Comparison of ENCODE assay signal across 24 cellular contexts in genomic region chr12:31214626-31215520, GRCh38.
"Had no signal": no experiment of that assay in that cellular context is flagged by ENCODE, and none has a peak within 500 bp of the region (broad histone marks: within the 10 kb centered on the region; RNA-seq: fewer than 3 reads in every experiment).

No MANE protein-coding gene starts in this region.

- H3K36me3 ChIP-seq: gastrocnemius medialis, heart left ventricle, left lung, neural progenitor cell, ovary, sigmoid colon, stomach, thyroid gland, vagina had no signal

- H3K4me2 ChIP-seq: hepatocyte, neural progenitor cell had no signal

- H3K9ac ChIP-seq: neural progenitor cell had no signal

- DNase-seq: effector CD4-positive, alpha-beta T cell; foreskin fibroblast; gastrocnemius medialis; left cardiac atrium; mesendoderm; midbrain; naive thymus-derived CD4-positive, alpha-beta T cell; ovary; psoas muscle; stimulated activated CD4-positive, alpha-beta T cell treated with anti-CD3 and anti-CD28 coated beads, Interleukin-15, amount 100 ng/mL, for 24 hours; stimulated activated CD4-positive, alpha-beta T cell treated with anti-CD3 and anti-CD28 coated beads, Interleukin-2, amount 100 ng/mL, for 48 hours; stimulated activated naive B cell treated with anti-CD40 and anti-IgM and Interleukin-4, amounts not matched to agents 10 μg/mL and 1 μg/mL and 100 μg/mL, for 72 hours; stomach; trophoblast cell had no signal

- H3K27me3 ChIP-seq: gastrocnemius medialis, heart left ventricle, hepatocyte, ovary, thyroid gland, vagina had no signal

- H3K27ac ChIP-seq: dorsolateral prefrontal cortex, gastrocnemius medialis, heart left ventricle, hepatocyte, left lung, neural progenitor cell, ovary, psoas muscle, sigmoid colon, skin epidermis, stomach, thyroid gland, vagina had no signal

- ATAC-seq: gastrocnemius medialis; left lung; naive thymus-derived CD4-positive, alpha-beta T cell; stimulated activated naive B cell treated with anti-CD40 and anti-IgM and Interleukin-4, amounts not matched to agents 10 μg/mL and 1 μg/mL and 100 μg/mL, for 72 hours had no signal

- H3K4me1 ChIP-seq: gastrocnemius medialis, left lung, neural progenitor cell, psoas muscle, sigmoid colon, stomach, vagina had no signal

- H3K4me3 ChIP-seq: dorsolateral prefrontal cortex, gastrocnemius medialis, heart left ventricle, hepatocyte, left lung, neural progenitor cell, ovary, psoas muscle, sigmoid colon, skin epidermis, stomach, thyroid gland, vagina had no signal

- H3K9me3 Mint-ChIP-seq: naive thymus-derived CD4-positive, alpha-beta T cell; nephron; neural progenitor cell; stimulated activated naive B cell treated with anti-CD40 and anti-IgM and Interleukin-4, amounts not matched to agents 10 μg/mL and 1 μg/mL and 100 μg/mL, for 72 hours had no signal

- H3K27ac Mint-ChIP-seq: naive thymus-derived CD4-positive, alpha-beta T cell; nephron; neural progenitor cell; stimulated activated naive B cell treated with anti-CD40 and anti-IgM and Interleukin-4, amounts not matched to agents 10 μg/mL and 1 μg/mL and 100 μg/mL, for 72 hours had no signal

- H2AFZ ChIP-seq: hepatocyte, neural progenitor cell had no signal

- H3K4me1 Mint-ChIP-seq: naive thymus-derived CD4-positive, alpha-beta T cell; nephron; neural progenitor cell; stimulated activated naive B cell treated with anti-CD40 and anti-IgM and Interleukin-4, amounts not matched to agents 10 μg/mL and 1 μg/mL and 100 μg/mL, for 72 hours had no signal

- H3K4me3 Mint-ChIP-seq: naive thymus-derived CD4-positive, alpha-beta T cell; nephron; neural progenitor cell; stimulated activated naive B cell treated with anti-CD40 and anti-IgM and Interleukin-4, amounts not matched to agents 10 μg/mL and 1 μg/mL and 100 μg/mL, for 72 hours had no signal

- H3K36me3 Mint-ChIP-seq: naive thymus-derived CD4-positive, alpha-beta T cell; neural progenitor cell; stimulated activated naive B cell treated with anti-CD40 and anti-IgM and Interleukin-4, amounts not matched to agents 10 μg/mL and 1 μg/mL and 100 μg/mL, for 72 hours had no signal

- H3K9me3 ChIP-seq: gastrocnemius medialis, heart left ventricle, left lung, ovary, psoas muscle, sigmoid colon, stomach, thyroid gland, vagina had no signal
